In genomic region chr1:92817137-92817697, GRCh38 we compare ENCODE assay signal across 17 cellular contexts. TPM values are rescaled to one million over a fixed set of nuclear protein-coding genes. Genes with fewer than 3 reads are reported as not detected.
DNase-seq lines count a peak whose midpoint lies in the region; ATAC-seq, FAIRE-seq and TF ChIP-seq lines count a peak whose summit lies in the region.
"Had no signal": no experiment of that assay in that cellular context is flagged by ENCODE, and none has a peak within 500 bp of the region (broad histone marks: within the 10 kb centered on the region; RNA-seq: fewer than 3 reads in every experiment).

No MANE protein-coding gene starts in this region.

- no peak overlapping the region for H3K4me3 Mint-ChIP-seq in activated T-helper 17 cell treated with anti-CD3 and anti-CD28 coated beads, Interleukin-2, amount 50 U/mL, for 72 hours
- no peak overlapping the region for H3K4me3 Mint-ChIP-seq in CD8-positive, alpha-beta T cell

- H3K27ac Mint-ChIP-seq in activated T-helper 17 cell treated with anti-CD3 and anti-CD28 coated beads, Interleukin-2, amount 50 U/mL, for 72 hours, result no peak overlapping the region
- H3K27ac Mint-ChIP-seq in CD8-positive, alpha-beta T cell, result no peak overlapping the region

- H3K36me3 Mint-ChIP-seq in activated T-helper 17 cell treated with anti-CD3 and anti-CD28 coated beads, Interleukin-2, amount 50 U/mL, for 72 hours (ENCODE audit: low read depth), result no peaks in the 10 kb centered on the region
- H3K36me3 Mint-ChIP-seq in CD8-positive, alpha-beta T cell, result no peaks in the 10 kb centered on the region

- peak; percentile 50 for FAIRE-seq in kidney (lab: Jason Lieb, UNC)
- FAIRE-seq: GM18507, RCC 7860 had no signal

- no peak overlapping the region for H3K27ac ChIP-seq in kidney (ENCODE audit: low read depth in 2 of 2, low read length in 2 of 2)
- H3K27ac ChIP-seq in mucosa of rectum (ENCODE audit: low read depth in 2 of 2, low read length in 2 of 2), result peak overlapping the region; percentile 67 to 79
- no peak overlapping the region for H3K27ac ChIP-seq in CD8-positive, alpha-beta T cell (ENCODE audit: low read depth, low read length)
- H3K27ac ChIP-seq: BLaER1 had no signal

- H3K27me3 ChIP-seq in mucosa of rectum (ENCODE audit: control insufficient read depth in 2 of 2, insufficient read depth in 2 of 2, low read length in 2 of 2), result no peaks in the 10 kb centered on the region
- H3K27me3 ChIP-seq in CD8-positive, alpha-beta T cell (ENCODE audit: insufficient read depth, low read length), result no peaks in the 10 kb centered on the region
- H3K27me3 ChIP-seq: BLaER1 had no signal

- intact Hi-C loops in kidney (cut with DNase I), result no loop called here
- intact Hi-C loops in CD8-positive, alpha-beta T cell (cut with DNase I, micrococcal nuclease), result no loop called here

- CTCF ChIA-PET in CD8-positive, alpha-beta T cell (lab: Charles Lee), result interaction anchor here (1.0 to 4.2 kb wide), 4 partner anchors 13 to 69 kb away, joined by 3 to 33 read pairs (median 5); no protein-coding TSS in a partner anchor

- no peak for ATAC-seq in HG02938 (IDR thresholded peaks at IDR 0.05; ENCODE audit: unreplicated experiment)
- ATAC-seq in activated T-helper 17 cell treated with anti-CD3 and anti-CD28 coated beads, Interleukin-2, amount 50 U/mL, for 72 hours (replicated peaks), result no peak
- no peak for ATAC-seq in CD8-positive, alpha-beta T cell

- no peak for TF ChIP-seq CTCF in kidney (IDR thresholded peaks at IDR 0.05; ENCODE audit: borderline replicate concordance, extremely low read depth, insufficient read depth)
- no peak for TF ChIP-seq CTCF in CD8-positive, alpha-beta T cell (IDR thresholded peaks at IDR 0.05)

- no peaks in the 10 kb centered on the region for H3K36me3 ChIP-seq in kidney (ENCODE audit: control insufficient read depth in 1 of 2, insufficient read depth in 2 of 2, low read length in 2 of 2)
- no peaks in the 10 kb centered on the region for H3K36me3 ChIP-seq in mucosa of rectum (ENCODE audit: control insufficient read depth in 2 of 2, insufficient read depth in 2 of 2, low read length in 2 of 2)
- no peaks in the 10 kb centered on the region for H3K36me3 ChIP-seq in CD8-positive, alpha-beta T cell (ENCODE audit: insufficient read depth, low read length)
- H3K36me3 ChIP-seq: BLaER1, HAP-1 had no signal

- H3K4me1 ChIP-seq in kidney (ENCODE audit: control insufficient read depth in 1 of 2, insufficient read depth in 1 of 2, low read depth in 1 of 2, low read length in 2 of 2) (no peaks in the 10 kb centered on the region), mucosa of rectum (ENCODE audit: control insufficient read depth in 2 of 2, insufficient read depth in 2 of 2, low read length in 2 of 2) (peaks cover 10 to 18% of the 10 kb centered on the region in 2 donors)
- no peaks in the 10 kb centered on the region for H3K4me1 ChIP-seq in CD8-positive, alpha-beta T cell (ENCODE audit: insufficient read depth, low read length)
- H3K4me1 ChIP-seq: BLaER1, HAP-1 had no signal

- no peaks in the 10 kb centered on the region for H3K9me3 ChIP-seq in kidney (ENCODE audit: control insufficient read depth in 1 of 2, low read length in 2 of 2)
- H3K9me3 ChIP-seq in mucosa of rectum (ENCODE audit: control insufficient read depth in 2 of 2, low read length in 2 of 2), result no peaks in the 10 kb centered on the region
- no peaks in the 10 kb centered on the region for H3K9me3 ChIP-seq in CD8-positive, alpha-beta T cell (ENCODE audit: low read length)
- H3K9me3 ChIP-seq: BLaER1, HAP-1 had no signal

- H3K4me1 Mint-ChIP-seq in activated T-helper 17 cell treated with anti-CD3 and anti-CD28 coated beads, Interleukin-2, amount 50 U/mL, for 72 hours, result no peaks in the 10 kb centered on the region
- H3K4me1 Mint-ChIP-seq in CD8-positive, alpha-beta T cell (ENCODE audit: low read depth), result no peaks in the 10 kb centered on the region

- DNase-seq in HT-29 (ENCODE audit: low spot score) (peak; percentile 38), kidney (no peak), NCI-H1105 (lab: John Stamatoyannopoulos, UW) (no peak)
- DNase-seq in CD8-positive, alpha-beta T cell, result no peak
- DNase-seq: IMR-90, NCI-H1048, NCI-H2107, NCI-H226, NCI-H526 treated with DMSO at 0.1 percent for 48 hours, SHP77 had no signal

- H3K9ac ChIP-seq in kidney (ENCODE audit: low read length in 2 of 2), result no peak overlapping the region
- H3K9ac ChIP-seq in mucosa of rectum (ENCODE audit: low read depth in 1 of 2, low read length in 2 of 2), result peak overlapping the region in 1 of 2 donors; percentile 13
- H3K9ac ChIP-seq: BLaER1 had no signal

- POLR2A ChIA-PET in CD8-positive, alpha-beta T cell (lab: Charles Lee), result no interaction called here

- H3K9me3 Mint-ChIP-seq in activated T-helper 17 cell treated with anti-CD3 and anti-CD28 coated beads, Interleukin-2, amount 50 U/mL, for 72 hours, result no peaks in the 10 kb centered on the region
- no peaks in the 10 kb centered on the region for H3K9me3 Mint-ChIP-seq in CD8-positive, alpha-beta T cell

- H3K4me3 ChIP-seq in kidney (ENCODE audit: low read length in 2 of 2) (no peak overlapping the region), mucosa of rectum (ENCODE audit: low read length in 2 of 2) (no peak overlapping the region)
- no peak overlapping the region for H3K4me3 ChIP-seq in CD8-positive, alpha-beta T cell (ENCODE audit: low read depth, low read length)
- H3K4me3 ChIP-seq: BLaER1, HAP-1 had no signal

- no peaks in the 10 kb centered on the region for H3K27me3 Mint-ChIP-seq in activated T-helper 17 cell treated with anti-CD3 and anti-CD28 coated beads, Interleukin-2, amount 50 U/mL, for 72 hours
- H3K27me3 Mint-ChIP-seq in CD8-positive, alpha-beta T cell (ENCODE audit: low read depth), result peaks cover 11% of the 10 kb centered on the region

RNA-seq across cellular contexts. Expression of gene RPL5, which starts 14.6 kb away (rescaled TPM):
- total RNA-seq in HT-29 (2014; rRNA removed; shearing (Covaris generic)), result 1,169 and 1,308 TPM in 2 replicates
- total RNA-seq in kidney, result 786 TPM
- polyA plus RNA-seq in kidney (ENCODE audit: insufficient read depth, low read depth, low replicate concordance), result 1,286 TPM
- total RNA-seq in activated T-helper 17 cell treated with anti-CD3 and anti-CD28 coated beads, Interleukin-2, amount 50 U/mL, for 72 hours, result 1,000 to 10,000 TPM; 1,253 to 1,604 TPM
- 1,000 to 10,000 TPM; 1,826 to 1,914 TPM for total RNA-seq in CD8-positive, alpha-beta T cell

RNA-seq across cellular contexts. Expression of gene EVI5, which starts 32.3 kb away (rescaled TPM):
- total RNA-seq in HT-29 (2014; rRNA removed; shearing (Covaris generic)), result 17.1 and 19.5 TPM in 2 replicates
- total RNA-seq in kidney, result 36.5 TPM
- polyA plus RNA-seq in kidney (ENCODE audit: insufficient read depth, low read depth, low replicate concordance), result 3.6 TPM
- total RNA-seq in activated T-helper 17 cell treated with anti-CD3 and anti-CD28 coated beads, Interleukin-2, amount 50 U/mL, for 72 hours, result 10 to 100 TPM in 1 of 2 donors, 1 to 10 TPM in 1; 7.7 to 31.8 TPM
- 1 to 10 TPM in 1 of 2 experiments, under 1 TPM in 1; 0.25 to 1.2 TPM for total RNA-seq in CD8-positive, alpha-beta T cell

Comparison
In these comparisons a context has a peak if more than half of its experiments do, and no peak if none do; other contexts are left out.
1. H3K27ac ChIP-seq: peak in mucosa of rectum (2 of 2); none in kidney (0 of 2) and CD8-positive, alpha-beta T cell (single experiment).